Comparison of ENCODE assay signal across 8 cellular contexts in genomic region chr4:27010334-27010940, GRCh38.
A peak's percentile ranks its signal among the peaks of the same experiment; 100 is the strongest.
DNase-seq lines count a peak whose midpoint lies in the region; ATAC-seq lines count a peak whose summit lies in the region.

No MANE protein-coding gene starts in this region.

- H2BK12ac ChIP-seq in mesenchymal stem cell (ENCODE audit: low read length in 2 of 2) = no peak overlapping the region

- H3K4me3 ChIP-seq in mesenchymal stem cell (ENCODE audit: insufficient read depth in 1 of 2, low read depth in 1 of 2, low read length in 2 of 2) = no peak overlapping the region

- H3K4me2 ChIP-seq in mesenchymal stem cell (ENCODE audit: low read length, poor library complexity, severe bottlenecking) = no peak overlapping the region

- ATAC-seq in GM18517 (IDR thresholded peaks at IDR 0.05; ENCODE audit: unreplicated experiment) (peak; percentile 92), HG03097 (IDR thresholded peaks at IDR 0.05; ENCODE audit: low FRiP score, unreplicated experiment) (peak; percentile 72)

- no peaks in the 10 kb centered on the region for H3K27me3 ChIP-seq in mesenchymal stem cell (ENCODE audit: control insufficient read depth in 1 of 2, insufficient read depth in 1 of 2, low read length in 2 of 2)

- no peak overlapping the region for H2AFZ ChIP-seq in mesenchymal stem cell (ENCODE audit: low read depth, low read length)

- H3K4me1 ChIP-seq in mesenchymal stem cell (ENCODE audit: control insufficient read depth, insufficient read depth, low read depth, low read length) = no peaks in the 10 kb centered on the region

- no peak overlapping the region for H3K14ac ChIP-seq in mesenchymal stem cell (ENCODE audit: low read length in 2 of 2)

- H3K4ac ChIP-seq in mesenchymal stem cell (ENCODE audit: low read depth in 1 of 2, low read length in 2 of 2) = no peak overlapping the region

- no peak overlapping the region for H2BK5ac ChIP-seq in mesenchymal stem cell (ENCODE audit: low read depth, low read length, poor library complexity, severe bottlenecking)

- no peak overlapping the region for H3K27ac ChIP-seq in mesenchymal stem cell (ENCODE audit: low read length, poor library complexity, severe bottlenecking)

- DNase-seq in ACHN (peak; percentile 61), NCI-H226 (peak; percentile 5), dermis microvascular lymphatic vessel endothelial cell (ENCODE audit: low read depth in 2 of 2) (peak; percentile 65 to 77), mesenchymal stem cell (peak; percentile 64)
- peak; percentile 34 for DNase-seq in activated CD4-positive, alpha-beta T cell treated with anti-CD3 and anti-CD28 coated beads for 1 hour
- DNase-seq in stimulated activated CD8-positive, alpha-beta memory T cell treated with anti-CD3 and anti-CD28 coated beads, Interleukin-4, amount 100 ng/mL, for 24 hours (ENCODE audit: low read depth) = peak; percentile 31

- H3K9ac ChIP-seq in mesenchymal stem cell (ENCODE audit: low read length) = peak overlapping the region; percentile 78

- no peak overlapping the region for H3K18ac ChIP-seq in mesenchymal stem cell (ENCODE audit: low read depth in 1 of 2, low read length in 2 of 2)

- in situ Hi-C loops in ACHN (cut with HindIII; ENCODE audit: low pct_ligation_motif_present, low pct_unique_long_range_greater_than_20kb, low sequenced_read_pairs) = no loop called here

- no peaks in the 10 kb centered on the region for H3K9me3 ChIP-seq in mesenchymal stem cell (ENCODE audit: control insufficient read depth, low read length)

- no peaks in the 10 kb centered on the region for H3K79me1 ChIP-seq in mesenchymal stem cell (replicated peaks; ENCODE audit: low read length, poor library complexity, severe bottlenecking)

- H2BK120ac ChIP-seq in mesenchymal stem cell (ENCODE audit: low read depth, low read length) = no peak overlapping the region

- no peak overlapping the region for H4K91ac ChIP-seq in mesenchymal stem cell (ENCODE audit: low read length)

- no peaks in the 10 kb centered on the region for H3K36me3 ChIP-seq in mesenchymal stem cell (ENCODE audit: control insufficient read depth in 1 of 2, insufficient read depth in 2 of 2, low read depth in 1 of 2, low read length in 2 of 2)

- no peak overlapping the region for H3K23ac ChIP-seq in mesenchymal stem cell (ENCODE audit: low read length in 2 of 2)

- H2BK15ac ChIP-seq in mesenchymal stem cell (ENCODE audit: low read depth, poor library complexity, severe bottlenecking) = no peak overlapping the region

- H2AK5ac ChIP-seq in mesenchymal stem cell (ENCODE audit: low read length, severe bottlenecking) = no peak overlapping the region

- H4K8ac ChIP-seq in mesenchymal stem cell (ENCODE audit: low read length) = no peak overlapping the region

- WGBS in mesenchymal stem cell = 72% methylated on average over 3 of the region's 6 CpGs

Comparison
In these comparisons a context has a peak if more than half of its experiments do, and no peak if none do; other contexts are left out.
1. DNase-seq: peak in every context shown above with its lines; median percentile 71 in dermis microvascular lymphatic vessel endothelial cell; 64 in mesenchymal stem cell; 61 in ACHN; 34 in activated CD4-positive, alpha-beta T cell treated with anti-CD3 and anti-CD28 coated beads for 1 hour; 31 in stimulated activated CD8-positive, alpha-beta memory T cell treated with anti-CD3 and anti-CD28 coated beads, Interleukin-4, amount 100 ng/mL, for 24 hours; 5 in NCI-H226.